In the genomic region with DNA sequence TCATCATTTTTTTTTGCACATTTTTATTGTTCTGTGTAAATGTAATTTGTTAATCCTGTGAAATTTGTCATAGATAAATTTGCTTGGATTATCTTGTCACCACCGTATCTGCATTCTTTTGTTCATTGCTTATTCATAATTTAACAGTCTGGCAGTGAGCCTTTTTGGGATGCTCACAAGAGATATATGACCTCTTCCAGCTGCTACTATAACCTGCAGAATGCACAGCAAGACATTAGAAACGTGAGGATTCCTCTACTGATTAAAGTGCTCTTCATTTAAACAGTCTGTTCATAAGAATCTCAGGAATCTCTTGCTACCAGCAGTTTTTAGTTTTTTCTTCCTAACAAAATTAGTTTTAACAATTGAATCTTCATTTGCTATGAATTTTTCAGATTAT, we compare ENCODE assay signal across 25 cellular contexts. TPM values are rescaled to one million over a fixed set of nuclear protein-coding genes. Genes with fewer than 3 reads are reported as not detected.
"Had no signal": no experiment of that assay in that cellular context is flagged by ENCODE, and none has a peak within 500 bp of the region (broad histone marks: within the 10 kb centered on the region; RNA-seq: fewer than 3 reads in every experiment).

No MANE protein-coding gene starts in this region.

- DNase-seq: activated B cell treated with CpG ODN at 0.5 μM for 24 hours; activated CD4-positive, alpha-beta memory T cell treated with anti-CD3 and anti-CD28 coated beads for 36 hours; activated CD4-positive, alpha-beta T cell treated with anti-CD3 and anti-CD28 coated beads, Interleukin-2, amount 10 ng/mL, durations not matched to agents 7 days and 5 days; activated CD8-positive, alpha-beta memory T cell treated with anti-CD3 and anti-CD28 coated beads for 24 hours; activated effector memory CD4-positive, alpha-beta T cell treated with anti-CD3 and anti-CD28 coated beads, Interleukin-2, amount 50 U/mL, for 16 hours; activated naive CD4-positive, alpha-beta T cell treated with anti-CD3 and anti-CD28 coated beads for 36 hours; activated T-cell treated with anti-CD3 and anti-CD28 coated beads, Interleukin-2, amount 50 U/mL, for 4 hours; amygdala; NCI-H1092; NCI-H1417 treated with DMSO at 0.1 percent for 48 hours; NCI-H1694; NCI-H2029; NCI-H2107; NCI-H2171 treated with DMSO at 0.1 percent for 48 hours; NCI-H345; NCI-H510A; NCI-H526 treated with DMSO at 0.1 percent for 48 hours; PC-3; T-cell; T-helper 2 cell; T1000 had no signal

- ATAC-seq: activated T-cell treated with anti-CD3 and anti-CD28 coated beads, Interleukin-2, amount 50 U/mL, for 4 hours; PC-3; T-cell had no signal

- H3K4me2 ChIP-seq: KMS-11 had no signal

- H3K27ac ChIP-seq: KMS-11 had no signal

- H3K9ac ChIP-seq: KMS-11 had no signal

- FAIRE-seq: astrocyte, RCC 7860, TTC549 had no signal

RNA-seq across cellular contexts. Expression of gene NPAS3, which starts 9.1 kb away (rescaled TPM):
- total RNA-seq: activated B cell treated with CpG ODN at 0.5 μM for 24 hours; activated CD4-positive, alpha-beta memory T cell treated with anti-CD3 and anti-CD28 coated beads for 36 hours; activated CD4-positive, alpha-beta T cell treated with anti-CD3 and anti-CD28 coated beads, Interleukin-2, amount 10 ng/mL, durations not matched to agents 7 days and 5 days; activated naive CD4-positive, alpha-beta T cell treated with anti-CD3 and anti-CD28 coated beads for 36 hours had no signal
